ENCODE assay signal across 9 cellular contexts in the genomic region with DNA sequence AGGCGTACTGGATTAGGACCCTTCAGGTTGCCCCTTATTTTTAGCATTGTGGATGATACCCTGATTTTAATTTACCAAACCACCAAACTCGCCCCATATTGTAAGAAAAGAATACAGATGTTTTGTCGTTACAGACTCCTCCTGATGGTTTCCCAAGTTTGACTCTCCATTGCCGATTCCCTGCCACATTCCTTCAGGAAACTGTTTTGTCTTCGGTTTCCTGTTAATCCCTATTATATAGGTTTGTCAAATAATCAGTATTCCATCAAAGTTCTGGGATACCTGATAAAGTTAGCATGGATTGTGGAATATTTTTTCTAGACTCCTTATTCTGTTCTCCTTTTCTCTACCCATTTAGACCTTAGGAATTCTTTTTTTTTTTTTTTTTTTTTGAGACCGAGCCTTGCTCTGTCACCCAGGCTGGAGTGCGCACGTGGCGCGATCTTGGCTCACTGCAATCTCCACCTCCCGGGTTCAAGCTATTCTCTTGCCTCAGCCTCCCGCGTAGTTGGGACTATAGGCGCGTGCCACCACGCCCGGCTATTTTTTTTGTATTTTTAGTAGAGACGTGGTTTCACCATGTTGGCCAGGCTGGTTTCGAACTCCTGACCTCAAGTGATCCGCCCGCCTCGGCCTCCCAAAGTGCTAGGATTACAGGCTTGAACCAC. TPM values are rescaled to one million over a fixed set of nuclear protein-coding genes. Genes with fewer than 3 reads are reported as not detected.
A peak's percentile ranks its signal among the peaks of the same experiment; 100 is the strongest.
DNase-seq lines count a peak whose midpoint lies in the region; ATAC-seq and TF ChIP-seq lines count a peak whose summit lies in the region.
"Not testable (repeated sequence)": the region's sequence is repeated elsewhere in the genome, so short reads cannot be mapped to it uniquely, and the experiment has no call there.
"Had no signal": no experiment of that assay in that cellular context is flagged by ENCODE, and none has a peak within 500 bp of the region (broad histone marks: within the 10 kb centered on the region; RNA-seq: fewer than 3 reads in every experiment).

No MANE protein-coding gene starts in this region.

- H3K9ac ChIP-seq in OCI-LY3 (ENCODE audit: low read length) = peak overlapping the region; percentile 86
- H3K9ac ChIP-seq in mucosa of stomach (ENCODE audit: low read length) = peak overlapping the region; percentile 96
- H3K9ac ChIP-seq in skeletal muscle tissue (ENCODE audit: low read depth in 1 of 3, low read length in 3 of 3) = peak overlapping the region; percentile 93 to 97 (median 96)

- not testable (repeated sequence) for DNase-seq in GM12865 (ENCODE audit: low read depth); activated CD8-positive, alpha-beta memory T cell treated with anti-CD3 and anti-CD28 coated beads, Interleukin-2, amount 10 ng/mL, durations not matched to agents 7 days and 5 days; central memory CD8-positive, alpha-beta T cell (ENCODE audit: low spot score in 2 of 2); heart left ventricle

- H3K4me3 ChIP-seq in GM12865 (ENCODE audit: low read depth, low read length) = peak overlapping the region; percentile 81
- H3K4me3 ChIP-seq in OCI-LY3 (ENCODE audit: low read length) = peak overlapping the region; percentile 94
- H3K4me3 ChIP-seq in heart left ventricle = peak overlapping the region; percentile 51 to 85 (median 75)
- peak overlapping the region; percentile 93 for H3K4me3 ChIP-seq in mucosa of stomach (ENCODE audit: low read length)
- peak overlapping the region; percentile 82 to 100 (median 99) for H3K4me3 ChIP-seq in skeletal muscle tissue (ENCODE audit: low read length in 3 of 3)

- not testable (repeated sequence) for H3K36me3 Mint-ChIP-seq in activated CD8-positive, alpha-beta memory T cell treated with anti-CD3 and anti-CD28 coated beads, Interleukin-2, amount 10 ng/mL, durations not matched to agents 7 days and 5 days
- H3K36me3 Mint-ChIP-seq in central memory CD8-positive, alpha-beta T cell (ENCODE audit: insufficient read depth) = peaks cover 11% of the 10 kb centered on the region

- H3K79me2 ChIP-seq in OCI-LY3 (ENCODE audit: low read length) = peaks cover 31% of the 10 kb centered on the region

- peak overlapping the region; percentile 84 for H3K4me2 ChIP-seq in OCI-LY3 (ENCODE audit: low read length)

- H3K36me3 ChIP-seq in OCI-LY3 (replicated peaks; ENCODE audit: low read depth, low read length); mucosa of stomach (ENCODE audit: control insufficient read depth, insufficient read depth, low read length); skeletal muscle tissue (ENCODE audit: control insufficient read depth in 3 of 3, insufficient read depth in 3 of 3, low read length in 3 of 3): not testable (repeated sequence)
- peaks cover 0 to 17% (median 6%) of the 10 kb centered on the region in 9 donors for H3K36me3 ChIP-seq in heart left ventricle

- WGBS in heart left ventricle, 4 donors = 44 to 57% (median 48%) methylated on average over 22 of the region's 22 CpGs

- H3K4me3 Mint-ChIP-seq in activated CD8-positive, alpha-beta memory T cell treated with anti-CD3 and anti-CD28 coated beads, Interleukin-2, amount 10 ng/mL, durations not matched to agents 7 days and 5 days = peak overlapping the region; percentile 93
- H3K4me3 Mint-ChIP-seq in central memory CD8-positive, alpha-beta T cell = peak overlapping the region; percentile 96

- not testable (repeated sequence) for H3K27me3 Mint-ChIP-seq in activated CD8-positive, alpha-beta memory T cell treated with anti-CD3 and anti-CD28 coated beads, Interleukin-2, amount 10 ng/mL, durations not matched to agents 7 days and 5 days; central memory CD8-positive, alpha-beta T cell

- H3K27ac ChIP-seq in 22Rv1 (peak overlapping the region; percentile 82), OCI-LY3 (ENCODE audit: low read length) (peak overlapping the region; percentile 24), heart left ventricle (peak overlapping the region in 11 of 12 donors; percentile 69 to 88 (median 83)), skeletal muscle tissue (ENCODE audit: low read depth, low read length) (peak overlapping the region; percentile 81)

- CTCF ChIA-PET in activated CD8-positive, alpha-beta memory T cell treated with anti-CD3 and anti-CD28 coated beads, Interleukin-2, amount 10 ng/mL, durations not matched to agents 7 days and 5 days (lab: Charles Lee) = interaction anchor here (0.6 to 7.1 kb wide), 34 partner anchors 8 to 1149 kb away, joined by 3 to 53 read pairs (median 4); partner anchors contain the start of gene HNRNPA1

- H3K9me3 ChIP-seq in OCI-LY3 (ENCODE audit: insufficient read depth, low read length); heart left ventricle; mucosa of stomach (ENCODE audit: control insufficient read depth, low read length); skeletal muscle tissue (ENCODE audit: control insufficient read depth in 3 of 3, low read length in 3 of 3): not testable (repeated sequence)

- not testable (repeated sequence) for TF ChIP-seq POLR2A in heart left ventricle (IDR thresholded peaks at IDR 0.05)

- ATAC-seq in activated CD8-positive, alpha-beta memory T cell treated with anti-CD3 and anti-CD28 coated beads, Interleukin-2, amount 10 ng/mL, durations not matched to agents 7 days and 5 days; central memory CD8-positive, alpha-beta T cell (replicated peaks; ENCODE audit: extremely low read depth, poor library complexity, severe bottlenecking); heart left ventricle: not testable (repeated sequence)

- peaks cover 34% of the 10 kb centered on the region for H3K4me1 Mint-ChIP-seq in activated CD8-positive, alpha-beta memory T cell treated with anti-CD3 and anti-CD28 coated beads, Interleukin-2, amount 10 ng/mL, durations not matched to agents 7 days and 5 days
- H3K4me1 Mint-ChIP-seq in central memory CD8-positive, alpha-beta T cell = peaks cover 47% of the 10 kb centered on the region

- H3K27ac Mint-ChIP-seq in activated CD8-positive, alpha-beta memory T cell treated with anti-CD3 and anti-CD28 coated beads, Interleukin-2, amount 10 ng/mL, durations not matched to agents 7 days and 5 days = peak overlapping the region; percentile 90
- H3K27ac Mint-ChIP-seq in central memory CD8-positive, alpha-beta T cell (ENCODE audit: low read depth) = peak overlapping the region; percentile 100

- not testable (repeated sequence) for H3K27me3 ChIP-seq in OCI-LY3 (ENCODE audit: low read depth, low read length); heart left ventricle; mucosa of stomach (ENCODE audit: control insufficient read depth, insufficient read depth, low read length); skeletal muscle tissue (ENCODE audit: control insufficient read depth in 3 of 3, insufficient read depth in 3 of 3, low read length in 3 of 3)

- H3K9me3 Mint-ChIP-seq in activated CD8-positive, alpha-beta memory T cell treated with anti-CD3 and anti-CD28 coated beads, Interleukin-2, amount 10 ng/mL, durations not matched to agents 7 days and 5 days (ENCODE audit: low read depth); central memory CD8-positive, alpha-beta T cell: not testable (repeated sequence)

- H4K20me1 ChIP-seq in OCI-LY3 (ENCODE audit: insufficient read depth, low read length) = not testable (repeated sequence)

- not testable (repeated sequence) for H2AFZ ChIP-seq in OCI-LY3 (ENCODE audit: low read depth, low read length)

- TF ChIP-seq CTCF in 22Rv1 (IDR thresholded peaks at IDR 0.05); GM12865 (IDR thresholded peaks at IDR 0.05; ENCODE audit: insufficient read depth, low read depth, low read length, missing control alignments); OCI-LY3 (IDR thresholded peaks at IDR 0.05; ENCODE audit: low read depth, low read length); heart left ventricle (IDR thresholded peaks at IDR 0.05): not testable (repeated sequence)

- H3K4me1 ChIP-seq in OCI-LY3 (ENCODE audit: low read length) = not testable (repeated sequence)
- H3K4me1 ChIP-seq in heart left ventricle = peaks cover 0 to 55% (median 35%) of the 10 kb centered on the region in 12 donors
- peaks cover 23% of the 10 kb centered on the region for H3K4me1 ChIP-seq in mucosa of stomach (ENCODE audit: control insufficient read depth, insufficient read depth, low read length)
- H3K4me1 ChIP-seq in skeletal muscle tissue (ENCODE audit: control insufficient read depth in 3 of 3, insufficient read depth in 3 of 3, low read length in 3 of 3) = peaks cover 7 to 17% (median 14%) of the 10 kb centered on the region in 3 donors

- intact Hi-C loops in heart left ventricle (cut with DNase I) = loop anchor here in 6 of 10 donors (1.0 to 10.0 kb wide), 9 partner anchors 33 to 78 kb away; partner anchors contain the start of genes CBX5 (in 2 of the 6) and HNRNPA1 (in 2 of the 6)

RNA-seq across cellular contexts. Expression of gene COPZ1, which starts 0.6 kb away (rescaled TPM):
- total RNA-seq in activated CD8-positive, alpha-beta memory T cell treated with anti-CD3 and anti-CD28 coated beads, Interleukin-2, amount 10 ng/mL, durations not matched to agents 7 days and 5 days = 100 to 1,000 TPM in 1 of 2 experiments, 10 to 100 TPM in 1; 90.8 to 104 TPM
- 100 to 1,000 TPM; 112 to 146 (median 125) TPM for total RNA-seq in heart left ventricle
- polyA plus RNA-seq in heart left ventricle = 100 to 1,000 TPM in 1 of 2 donors, 10 to 100 TPM in 1; 77.3 to 142 TPM
- total RNA-seq in skeletal muscle tissue = 62.6 TPM

RNA-seq across cellular contexts. Expression of gene NFE2, which starts 24.8 kb away (rescaled TPM):
- total RNA-seq in activated CD8-positive, alpha-beta memory T cell treated with anti-CD3 and anti-CD28 coated beads, Interleukin-2, amount 10 ng/mL, durations not matched to agents 7 days and 5 days = not detected
- total RNA-seq in heart left ventricle (1 to 10 TPM in 2 of 9 donors, under 1 TPM in 5, not detected in 2; 0.21 to 1.7 (median 0.63) TPM), skeletal muscle tissue (5.2 TPM)
- under 1 TPM; 0.38 to 0.51 TPM for polyA plus RNA-seq in heart left ventricle

RNA-seq across cellular contexts. Expression of gene GPR84, which starts 38.7 kb away (rescaled TPM):
- total RNA-seq in activated CD8-positive, alpha-beta memory T cell treated with anti-CD3 and anti-CD28 coated beads, Interleukin-2, amount 10 ng/mL, durations not matched to agents 7 days and 5 days = under 1 TPM; 0.32 to 0.59 TPM
- total RNA-seq in heart left ventricle (1 to 10 TPM in 2 of 9 donors, under 1 TPM in 2, not detected in 5; 0.21 to 4.4 (median 0.94) TPM), skeletal muscle tissue (not detected)
- under 1 TPM in 1 of 2 donors, not detected in 1; 0.37 TPM for polyA plus RNA-seq in heart left ventricle
- total RNA-seq: HT1080 had no signal

RNA-seq across cellular contexts. Expression of gene HNRNPA1, which starts 45.0 kb away (rescaled TPM):
- 1,000 to 10,000 TPM; 1,232 to 1,373 TPM for total RNA-seq in activated CD8-positive, alpha-beta memory T cell treated with anti-CD3 and anti-CD28 coated beads, Interleukin-2, amount 10 ng/mL, durations not matched to agents 7 days and 5 days
- total RNA-seq in heart left ventricle (100 to 1,000 TPM; 129 to 565 (median 396) TPM), skeletal muscle tissue (467 TPM)
- 100 to 1,000 TPM; 315 to 735 TPM for polyA plus RNA-seq in heart left ventricle

RNA-seq across cellular contexts. Expression of gene CBX5, which starts 45.7 kb away (rescaled TPM):
- total RNA-seq in activated CD8-positive, alpha-beta memory T cell treated with anti-CD3 and anti-CD28 coated beads, Interleukin-2, amount 10 ng/mL, durations not matched to agents 7 days and 5 days = 100 to 1,000 TPM; 102 to 113 TPM
- 10 to 100 TPM; 22.3 to 59.5 (median 49.4) TPM for total RNA-seq in heart left ventricle
- 10 to 100 TPM; 18.4 to 32.1 TPM for polyA plus RNA-seq in heart left ventricle
- total RNA-seq in skeletal muscle tissue = 49.6 TPM

Comparison
In these comparisons a context has a peak if more than half of its experiments do, and no peak if none do; other contexts are left out.
1. H3K27ac ChIP-seq: peak in every context shown above with its lines; median percentile 83 in heart left ventricle; 82 in 22Rv1; 81 in skeletal muscle tissue; 24 in OCI-LY3.